19 cellular contexts compared by ENCODE assay signal in the genomic region with DNA sequence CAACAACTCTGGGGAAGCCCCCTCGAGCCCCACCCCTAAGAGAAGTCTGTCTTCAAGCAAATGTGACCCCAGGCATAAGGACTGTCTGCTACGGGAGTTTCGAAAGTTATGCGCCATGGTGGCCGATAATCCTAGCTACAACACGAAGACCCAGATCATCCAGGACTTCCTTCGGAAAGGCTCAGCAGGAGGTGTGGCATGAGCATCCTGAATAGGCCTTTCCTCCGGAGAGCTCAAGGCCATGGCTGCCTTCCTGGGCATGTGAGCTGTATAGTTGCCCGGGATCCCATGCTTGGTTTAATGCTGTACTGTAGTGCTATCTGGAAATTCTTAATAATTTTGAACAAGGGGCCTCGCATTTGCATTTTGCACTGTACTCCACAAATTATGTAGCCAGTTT. TPM values are rescaled to one million over a fixed set of nuclear protein-coding genes. Genes with fewer than 3 reads are reported as not detected.
A peak's percentile ranks its signal among the peaks of the same experiment; 100 is the strongest.
DNase-seq lines count a peak whose midpoint lies in the region; ATAC-seq and TF ChIP-seq lines count a peak whose summit lies in the region.
"Had no signal": no experiment of that assay in that cellular context is flagged by ENCODE, and none has a peak within 500 bp of the region (broad histone marks: within the 10 kb centered on the region; RNA-seq: fewer than 3 reads in every experiment).

No MANE protein-coding gene starts in this region.

- no peak overlapping the region for H3K18ac ChIP-seq in mesendoderm (ENCODE audit: low read length)

- peaks cover 1% of the 10 kb centered on the region for H3K79me1 ChIP-seq in mesendoderm (ENCODE audit: low read length)

- no peak overlapping the region for H2AFZ ChIP-seq in KMS-11 (ENCODE audit: low read depth)

- no peak overlapping the region for H3K9ac ChIP-seq in KMS-11
- no peak overlapping the region for H3K9ac ChIP-seq in mesendoderm (ENCODE audit: low read length)

- CTCF ChIA-PET in activated CD8-positive, alpha-beta memory T cell treated with anti-CD3 and anti-CD28 coated beads, Interleukin-2, amount 10 ng/mL, durations not matched to agents 7 days and 5 days (lab: Charles Lee) = interaction anchor here (1.2 to 3.4 kb wide), 4 partner anchors 30 to 129 kb away, joined by 4 to 24 read pairs (median 10); a partner anchor contains a TSS

- H3K27ac ChIP-seq in KMS-11 (peak overlapping the region; percentile 93), neutrophil (peak overlapping the region; percentile 80), mesendoderm (ENCODE audit: low read depth, low read length) (no peak overlapping the region)
- H3K27ac ChIP-seq: 22Rv1 had no signal

- no peak overlapping the region for H3K56ac ChIP-seq in mesendoderm (ENCODE audit: low read length)

- H3K79me2 ChIP-seq in KMS-11 (ENCODE audit: insufficient read depth, low read depth) (no peaks in the 10 kb centered on the region), mesendoderm (ENCODE audit: control insufficient read depth, insufficient read depth, low read length) (no peaks in the 10 kb centered on the region)

- no peak for ATAC-seq in activated CD8-positive, alpha-beta memory T cell treated with anti-CD3 and anti-CD28 coated beads, Interleukin-2, amount 10 ng/mL, durations not matched to agents 7 days and 5 days

- H3K27ac Mint-ChIP-seq in activated CD8-positive, alpha-beta memory T cell treated with anti-CD3 and anti-CD28 coated beads, Interleukin-2, amount 10 ng/mL, durations not matched to agents 7 days and 5 days = peak overlapping the region; percentile 97
- H3K27ac Mint-ChIP-seq in dendritic cell treated with granulocyte-macrophage colony-stimulating factor and Interleukin-4, amounts not matched to agents 40 ng/mL and 50 ng/mL, for 4 days = peak overlapping the region; percentile 15
- H3K27ac Mint-ChIP-seq: B cell had no signal

- H3K27me3 Mint-ChIP-seq in activated CD8-positive, alpha-beta memory T cell treated with anti-CD3 and anti-CD28 coated beads, Interleukin-2, amount 10 ng/mL, durations not matched to agents 7 days and 5 days = no peaks in the 10 kb centered on the region
- H3K27me3 Mint-ChIP-seq in dendritic cell treated with granulocyte-macrophage colony-stimulating factor and Interleukin-4, amounts not matched to agents 40 ng/mL and 50 ng/mL, for 4 days = no peaks in the 10 kb centered on the region
- H3K27me3 Mint-ChIP-seq: B cell; CD4-positive, alpha-beta memory T cell had no signal

- H3K23ac ChIP-seq in mesendoderm (ENCODE audit: low read length) = no peak overlapping the region

- intact Hi-C loops in dendritic cell treated with granulocyte-macrophage colony-stimulating factor and Interleukin-4, amounts not matched to agents 40 ng/mL and 50 ng/mL, for 4 days (cut with micrococcal nuclease) = loop anchor here (10.0 kb wide), 1 partner anchor 565 kb away; no protein-coding TSS in a partner anchor

- no peaks in the 10 kb centered on the region for H3K27me3 ChIP-seq in KMS-11 (ENCODE audit: insufficient read depth, low read depth)
- H3K27me3 ChIP-seq in neutrophil = no peaks in the 10 kb centered on the region
- H3K27me3 ChIP-seq in mesendoderm (ENCODE audit: insufficient read depth, low read length, poor library complexity) = no peaks in the 10 kb centered on the region
- H3K27me3 ChIP-seq: BLaER1 treated with 17β-estradiol and CSF1 and Interleukin-3, amounts not matched to agents 10 nM and 100 nM had no signal

- H2BK120ac ChIP-seq in mesendoderm (ENCODE audit: low read depth, low read length) = no peak overlapping the region

- peaks cover 63% of the 10 kb centered on the region for H3K4me1 ChIP-seq in KMS-11 (ENCODE audit: low read depth, poor library complexity, severe bottlenecking)
- peaks cover 60 to 63% of the 10 kb centered on the region in 2 experiments for H3K4me1 ChIP-seq in neutrophil (ENCODE audit: control insufficient read depth in 1 of 2, insufficient read depth in 1 of 2, low read depth in 1 of 2, low read length in 1 of 2)
- no peaks in the 10 kb centered on the region for H3K4me1 ChIP-seq in mesendoderm (ENCODE audit: control insufficient read depth, low read depth, low read length)
- H3K4me1 ChIP-seq: HAP-1 had no signal

- H3K9me3 Mint-ChIP-seq in activated CD8-positive, alpha-beta memory T cell treated with anti-CD3 and anti-CD28 coated beads, Interleukin-2, amount 10 ng/mL, durations not matched to agents 7 days and 5 days (ENCODE audit: low read depth) = no peaks in the 10 kb centered on the region
- no peaks in the 10 kb centered on the region for H3K9me3 Mint-ChIP-seq in dendritic cell treated with granulocyte-macrophage colony-stimulating factor and Interleukin-4, amounts not matched to agents 40 ng/mL and 50 ng/mL, for 4 days
- H3K9me3 Mint-ChIP-seq: CD4-positive, alpha-beta memory T cell had no signal

- H3K4ac ChIP-seq in mesendoderm (ENCODE audit: low read depth, low read length) = no peak overlapping the region

- H3K36me3 Mint-ChIP-seq in activated CD8-positive, alpha-beta memory T cell treated with anti-CD3 and anti-CD28 coated beads, Interleukin-2, amount 10 ng/mL, durations not matched to agents 7 days and 5 days = peaks cover 65% of the 10 kb centered on the region
- peaks cover 77% of the 10 kb centered on the region for H3K36me3 Mint-ChIP-seq in dendritic cell treated with granulocyte-macrophage colony-stimulating factor and Interleukin-4, amounts not matched to agents 40 ng/mL and 50 ng/mL, for 4 days (ENCODE audit: low read depth)

- no peak overlapping the region for H3K4me3 ChIP-seq in KMS-11 (IDR thresholded peaks at IDR 0.05; ENCODE audit: insufficient read depth, low read depth, low read length)
- H3K4me3 ChIP-seq in neutrophil (ENCODE audit: low read depth in 1 of 2, low read length in 1 of 2) = no peak overlapping the region
- H3K4me3 ChIP-seq in mesendoderm (ENCODE audit: low read length) = no peak overlapping the region
- H3K4me3 ChIP-seq: BLaER1 treated with 17β-estradiol and CSF1 and Interleukin-3, amounts not matched to agents 10 nM and 100 nM; HAP-1 had no signal

- no peak for TF ChIP-seq CTCF in KMS-11 (conservative IDR thresholded peaks at IDR 0.05; ENCODE audit: low read depth, low read length)
- no peak for TF ChIP-seq CTCF in neutrophil (IDR thresholded peaks at IDR 0.05)

- peak overlapping the region; percentile 86; the same call in 1 of the 2 replicates for H3K4me2 ChIP-seq in KMS-11
- H3K4me2 ChIP-seq in mesendoderm (ENCODE audit: low read length) = no peak overlapping the region

- no peak overlapping the region for H2BK5ac ChIP-seq in mesendoderm (ENCODE audit: low read length)

- no peak overlapping the region for H4K5ac ChIP-seq in mesendoderm (ENCODE audit: low read length)

- peaks cover 68% of the 10 kb centered on the region for H3K4me1 Mint-ChIP-seq in activated CD8-positive, alpha-beta memory T cell treated with anti-CD3 and anti-CD28 coated beads, Interleukin-2, amount 10 ng/mL, durations not matched to agents 7 days and 5 days
- peaks cover 48% of the 10 kb centered on the region for H3K4me1 Mint-ChIP-seq in dendritic cell treated with granulocyte-macrophage colony-stimulating factor and Interleukin-4, amounts not matched to agents 40 ng/mL and 50 ng/mL, for 4 days (ENCODE audit: low read depth)
- H3K4me1 Mint-ChIP-seq: B cell had no signal

- no peaks in the 10 kb centered on the region for H3K9me3 ChIP-seq in neutrophil
- H3K9me3 ChIP-seq: BLaER1 treated with 17β-estradiol and CSF1 and Interleukin-3, amounts not matched to agents 10 nM and 100 nM; HAP-1 had no signal

- H3K36me3 ChIP-seq in KMS-11 (ENCODE audit: insufficient read depth) (peaks cover 7% of the 10 kb centered on the region; the same call in 1 of the 2 replicates), neutrophil (peaks cover 16% of the 10 kb centered on the region), mesendoderm (ENCODE audit: control insufficient read depth, insufficient read depth, low read length) (peaks cover 23% of the 10 kb centered on the region)

- no CpG with 5 or more reads among the region's 10 CpGs for WGBS in mesendoderm (ENCODE audit: extremely low coverage, insufficient coverage, low lambda C conversion rate)

- H2BK15ac ChIP-seq in mesendoderm (replicated peaks; ENCODE audit: low read depth) = no peak overlapping the region

- no peak overlapping the region for H3K4me3 Mint-ChIP-seq in activated CD8-positive, alpha-beta memory T cell treated with anti-CD3 and anti-CD28 coated beads, Interleukin-2, amount 10 ng/mL, durations not matched to agents 7 days and 5 days
- H3K4me3 Mint-ChIP-seq in dendritic cell treated with granulocyte-macrophage colony-stimulating factor and Interleukin-4, amounts not matched to agents 40 ng/mL and 50 ng/mL, for 4 days = no peak overlapping the region
- H3K4me3 Mint-ChIP-seq: B cell; CD4-positive, alpha-beta memory T cell had no signal

- DNase-seq in activated CD8-positive, alpha-beta memory T cell treated with anti-CD3 and anti-CD28 coated beads, Interleukin-2, amount 10 ng/mL, durations not matched to agents 7 days and 5 days = no peak
- DNase-seq in activated CD8-positive, alpha-beta memory T cell treated with anti-CD3 and anti-CD28 coated beads for 24 hours = no peak
- DNase-seq in mucosa of gallbladder (ENCODE audit: low spot score) (no peak), C1 segment of cervical spinal cord (lab: John Stamatoyannopoulos, UW) (no peak), mesendoderm (no peak)
- DNase-seq: Calu3; CD4-positive, alpha-beta memory T cell; COR-L47; DMS53; DMS79 treated with DMSO at 0.1 percent for 48 hours; GF-D8; GOT3 had no signal

- no peaks in the 10 kb centered on the region for H4K20me1 ChIP-seq in KMS-11 (ENCODE audit: insufficient read depth)

- no peak overlapping the region for H2AK5ac ChIP-seq in mesendoderm (ENCODE audit: low read length)

- H4K8ac ChIP-seq in mesendoderm (ENCODE audit: low read depth, low read length) = no peak overlapping the region

RNA-seq across cellular contexts. Expression of a gene that starts 9.2 kb away (rescaled TPM):
- 10 to 100 TPM; 54.4 to 56.5 TPM for total RNA-seq in activated CD8-positive, alpha-beta memory T cell treated with anti-CD3 and anti-CD28 coated beads, Interleukin-2, amount 10 ng/mL, durations not matched to agents 7 days and 5 days
- total RNA-seq in mucosa of gallbladder = 39.1 TPM
- 42.3 TPM for polyA plus RNA-seq in mesendoderm (2013, experiment 1 of 2)
- 42.2 TPM for polyA plus RNA-seq in mesendoderm (2013, experiment 2 of 2)

RNA-seq across cellular contexts. Expression of a gene that starts 28.1 kb away (rescaled TPM):
- 10 to 100 TPM; 27.7 to 32.7 TPM for total RNA-seq in activated CD8-positive, alpha-beta memory T cell treated with anti-CD3 and anti-CD28 coated beads, Interleukin-2, amount 10 ng/mL, durations not matched to agents 7 days and 5 days
- total RNA-seq in mucosa of gallbladder = 12.0 TPM
- 9.2 TPM for polyA plus RNA-seq in mesendoderm (2013, experiment 1 of 2)
- polyA plus RNA-seq in mesendoderm (2013, experiment 2 of 2) = 9.9 TPM

RNA-seq across cellular contexts. Expression of a gene that starts 28.2 kb away (rescaled TPM):
- total RNA-seq in activated CD8-positive, alpha-beta memory T cell treated with anti-CD3 and anti-CD28 coated beads, Interleukin-2, amount 10 ng/mL, durations not matched to agents 7 days and 5 days = 1 to 10 TPM; 1.9 to 2.4 TPM
- total RNA-seq in mucosa of gallbladder = 1.2 TPM
- 0.84 TPM for polyA plus RNA-seq in mesendoderm (2013, experiment 1 of 2)
- polyA plus RNA-seq in mesendoderm (2013, experiment 2 of 2) = 0.83 TPM
